ENCODE assay signal across 15 cellular contexts in genomic region chr6:14276066-14276465, GRCh38.
DNase-seq lines count a peak whose midpoint lies in the region; ATAC-seq, FAIRE-seq and TF ChIP-seq lines count a peak whose summit lies in the region.
"Had no signal": no experiment of that assay in that cellular context is flagged by ENCODE, and none has a peak within 500 bp of the region (broad histone marks: within the 10 kb centered on the region; RNA-seq: fewer than 3 reads in every experiment).

No MANE protein-coding gene starts in this region.

- peaks cover 14% of the 10 kb centered on the region for H3K9me3 Mint-ChIP-seq in T-helper 1 cell treated with Interleukin-12 subunit alpha and Interleukin-12 subunit beta and Interleukin-4 antibody, amounts not matched to agents 30 μg/mL and 1 μg/mL, for 36 hours
- H3K9me3 Mint-ChIP-seq in nephron = peaks cover 5% of the 10 kb centered on the region

- H3K27ac Mint-ChIP-seq in T-helper 1 cell treated with Interleukin-12 subunit alpha and Interleukin-12 subunit beta and Interleukin-4 antibody, amounts not matched to agents 30 μg/mL and 1 μg/mL, for 36 hours = peak overlapping the region; percentile 51
- H3K27ac Mint-ChIP-seq in nephron = peak overlapping the region in 2 of 3 experiments; percentile 0 to 32

- DNase-seq in T-helper 1 cell (no peak), MM.1S (no peak), GM12878 (ENCODE audit: low read depth, low spot score) (no peak), AG08395 (ENCODE audit: low spot score) (no peak), omental fat pad (ENCODE audit: low spot score) (no peak)
- DNase-seq: dermis blood vessel endothelial cell; NCI-H2171; pancreas; stimulated activated CD4-positive, alpha-beta T cell treated with anti-CD3 and anti-CD28 coated beads, Interleukin-12 subunit alpha, Interleukin-12 subunit beta, amount 100 ng/mL, for 4 hours; tibial artery had no signal

- no peak for TF ChIP-seq POLR2A in GM12878 (IDR thresholded peaks at IDR 0.05; ENCODE audit: low read depth, low read length)

- in situ Hi-C loops in GM12878 (cut with MboI) = no loop called here

- peaks cover 9% of the 10 kb centered on the region for H3K36me3 Mint-ChIP-seq in T-helper 1 cell treated with Interleukin-12 subunit alpha and Interleukin-12 subunit beta and Interleukin-4 antibody, amounts not matched to agents 30 μg/mL and 1 μg/mL, for 36 hours (ENCODE audit: low read depth)
- no peaks in the 10 kb centered on the region for H3K36me3 Mint-ChIP-seq in nephron (ENCODE audit: low read depth)

- H3K27ac ChIP-seq in MM.1S (ENCODE audit: low read length) = peak overlapping the region; percentile 73; the same call in 1 of the 2 replicates
- H3K27ac ChIP-seq in GM12878 (ENCODE audit: control insufficient read depth, insufficient read depth) = no peak overlapping the region
- H3K27ac ChIP-seq: tibial artery had no signal

- peak overlapping the region; percentile 64; the same call in 1 of the 2 replicates for H2AFZ ChIP-seq in MM.1S (ENCODE audit: low read length)
- H2AFZ ChIP-seq in GM12878 (ENCODE audit: control insufficient read depth, low read depth, low read length) = peak overlapping the region; percentile 49; the same call in 1 of the 2 replicates

- H3K79me2 ChIP-seq in MM.1S (ENCODE audit: low read length) = no peaks in the 10 kb centered on the region
- no peaks in the 10 kb centered on the region for H3K79me2 ChIP-seq in GM12878 (ENCODE audit: control insufficient read depth, insufficient read depth, low read length)

- peak overlapping the region; percentile 2 for H3K4me3 Mint-ChIP-seq in T-helper 1 cell treated with Interleukin-12 subunit alpha and Interleukin-12 subunit beta and Interleukin-4 antibody, amounts not matched to agents 30 μg/mL and 1 μg/mL, for 36 hours
- no peak overlapping the region for H3K4me3 Mint-ChIP-seq in nephron

- no peak for TF ChIP-seq RAD21 in GM12878 (IDR thresholded peaks at IDR 0.05; ENCODE audit: insufficient read depth, low read depth, low read length)

- no peak for FAIRE-seq in GM12878 (lab: Jason Lieb, UNC)
- FAIRE-seq: A204.1, pancreas had no signal

- H3K9me3 ChIP-seq in MM.1S (replicated peaks; ENCODE audit: insufficient read depth, low read length) (no peaks in the 10 kb centered on the region), GM12878 (replicated peaks; ENCODE audit: control insufficient read depth, insufficient read depth, low read length) (peaks cover 4% of the 10 kb centered on the region; the same call in 2 of the 3 replicates)
- H3K9me3 ChIP-seq: pancreas, tibial artery had no signal

- H3K4me2 ChIP-seq in MM.1S (ENCODE audit: low read depth, low read length) = peak overlapping the region; percentile 54; the same call in 1 of the 2 replicates
- H3K4me2 ChIP-seq in GM12878 (ENCODE audit: control insufficient read depth, insufficient read depth) = no peak overlapping the region

- no TSS peak for BruUV-seq in GM12878 (replicated peaks; lab: Mats Ljungman, UMichigan)

- POLR2A ChIA-PET in GM12878 (lab: Charles Lee) = interaction anchor here (1.2 kb wide), 1 partner anchor 20 kb away, joined by 3 read pairs; no protein-coding TSS in a partner anchor

- no peaks in the 10 kb centered on the region for H3K27me3 ChIP-seq in MM.1S (replicated peaks; ENCODE audit: insufficient read depth, low read length)
- no peaks in the 10 kb centered on the region for H3K27me3 ChIP-seq in GM12878 (replicated peaks in 1 of 2; ENCODE audit: control insufficient read depth in 2 of 2, insufficient read depth in 2 of 2, low read length in 1 of 2)
- H3K27me3 ChIP-seq: pancreas, tibial artery had no signal

- ATAC-seq in GM12878 (no peak), HG03095 (IDR thresholded peaks at IDR 0.05; ENCODE audit: unreplicated experiment) (no peak), omental fat pad (ENCODE audit: low FRiP score) (no peak)

- H3K36me3 ChIP-seq in MM.1S (replicated peaks; ENCODE audit: insufficient read depth, low read length) (no peaks in the 10 kb centered on the region), GM12878 (ENCODE audit: control insufficient read depth in 2 of 2, insufficient read depth in 2 of 2, low read length in 1 of 2) (no peaks in the 10 kb centered on the region)
- H3K36me3 ChIP-seq: pancreas, tibial artery had no signal

- no peaks in the 10 kb centered on the region for H3K9me2 ChIP-seq in MM.1S (replicated peaks; ENCODE audit: insufficient read depth, low read length)

- CTCF ChIA-PET in GM12878 (lab: Yijun Ruan, JAX) = no interaction called here

- WGBS in GM12878 (ENCODE audit: insufficient coverage, insufficient replicate concordance, low lambda C conversion rate, missing lambda C conversion rate) = 83% methylated on average over 4 of the region's 4 CpGs

- H4K20me1 ChIP-seq in MM.1S (ENCODE audit: insufficient read depth, low read length) (no peaks in the 10 kb centered on the region), GM12878 (ENCODE audit: control insufficient read depth, insufficient read depth) (no peaks in the 10 kb centered on the region)

- H3K4me1 Mint-ChIP-seq in T-helper 1 cell treated with Interleukin-12 subunit alpha and Interleukin-12 subunit beta and Interleukin-4 antibody, amounts not matched to agents 30 μg/mL and 1 μg/mL, for 36 hours (ENCODE audit: low read depth) = peaks cover 46% of the 10 kb centered on the region
- H3K4me1 Mint-ChIP-seq in nephron = peaks cover 43% of the 10 kb centered on the region

- SMC1A ChIA-PET in GM12878 (lab: Charles Lee; ENCODE audit: uncharacterized antibody, unreplicated experiment) = interaction anchor here (1.0 kb wide), 1 partner anchor 386 kb away, joined by 4 read pairs; no protein-coding TSS in a partner anchor

- TF ChIP-seq CTCF in MM.1S (IDR thresholded peaks at IDR 0.05; ENCODE audit: low read length) (no peak), GM12878 (IDR thresholded peaks at IDR 0.05 in 2 of 3, conservative IDR thresholded peaks at IDR 0.05 in 1 of 3; ENCODE audit: control insufficient read depth in 2 of 3, extremely low read depth in 1 of 3, insufficient read depth in 1 of 3, low read depth in 3 of 3, low read length in 3 of 3) (no peak), nephron (IDR thresholded peaks at IDR 0.05; ENCODE audit: unreplicated experiment in 3 of 3) (no peak), omental fat pad (IDR thresholded peaks at IDR 0.05) (no peak)

- no peaks in the 10 kb centered on the region for H3K27me3 Mint-ChIP-seq in T-helper 1 cell treated with Interleukin-12 subunit alpha and Interleukin-12 subunit beta and Interleukin-4 antibody, amounts not matched to agents 30 μg/mL and 1 μg/mL, for 36 hours (ENCODE audit: low read depth)
- H3K27me3 Mint-ChIP-seq in nephron (ENCODE audit: low read depth) = peaks cover 18% of the 10 kb centered on the region

- H3F3A ChIP-seq in MM.1S (ENCODE audit: insufficient read depth, low read length) = peaks cover 10% of the 10 kb centered on the region; the same call in 1 of the 2 replicates

- no peak for TF ChIP-seq EP300 in GM12878 (IDR thresholded peaks at IDR 0.05; ENCODE audit: borderline replicate concordance in 1 of 2, control insufficient read depth in 1 of 2, low read depth in 2 of 2, low read length in 2 of 2)

- intact Hi-C loops in GM12878 (cut with micrococcal nuclease; ENCODE audit: unreplicated experiment) = no loop called here

- H3K9ac ChIP-seq in MM.1S (ENCODE audit: low read length) (no peak overlapping the region), GM12878 (ENCODE audit: control insufficient read depth, insufficient read depth, low read length) (no peak overlapping the region)

- H3K4me3 ChIP-seq in MM.1S (ENCODE audit: low read length) (no peak overlapping the region), GM12878 (no peak overlapping the region)
- H3K4me3 ChIP-seq: lung, pancreas, tibial artery had no signal

- RAD21 ChIA-PET in GM12878 (lab: Charles Lee; ENCODE audit: unreplicated experiment) = interaction anchor here (1.0 to 1.5 kb wide), 4 partner anchors 10 to 256 kb away, joined by 3 to 5 read pairs (median 4); no protein-coding TSS in a partner anchor

- H3K4me1 ChIP-seq in MM.1S (ENCODE audit: low read length) = peaks cover 30% of the 10 kb centered on the region
- peaks cover 19% of the 10 kb centered on the region for H3K4me1 ChIP-seq in GM12878 (ENCODE audit: control insufficient read depth, insufficient read depth, low read length)
- H3K4me1 ChIP-seq: pancreas had no signal

TF ChIP-seq in GM12878, 131 proteins besides CTCF, POLR2A, EP300 and RAD21 (continues in another document):
- TF ChIP-seq TCF12 (IDR thresholded peaks at IDR 0.05; ENCODE audit: low read depth, low read length) (no peak), LARP7 (IDR thresholded peaks at IDR 0.05) (no peak), NFXL1 (IDR thresholded peaks at IDR 0.05; ENCODE audit: borderline replicate concordance) (no peak), EED (IDR thresholded peaks at IDR 0.05; ENCODE audit: low read depth) (no peak), STAT1 (conservative IDR thresholded peaks at IDR 0.05) (no peak), CBX5 (IDR thresholded peaks at IDR 0.05; ENCODE audit: low read depth) (no peak)
- TF ChIP-seq, protein P1, sequence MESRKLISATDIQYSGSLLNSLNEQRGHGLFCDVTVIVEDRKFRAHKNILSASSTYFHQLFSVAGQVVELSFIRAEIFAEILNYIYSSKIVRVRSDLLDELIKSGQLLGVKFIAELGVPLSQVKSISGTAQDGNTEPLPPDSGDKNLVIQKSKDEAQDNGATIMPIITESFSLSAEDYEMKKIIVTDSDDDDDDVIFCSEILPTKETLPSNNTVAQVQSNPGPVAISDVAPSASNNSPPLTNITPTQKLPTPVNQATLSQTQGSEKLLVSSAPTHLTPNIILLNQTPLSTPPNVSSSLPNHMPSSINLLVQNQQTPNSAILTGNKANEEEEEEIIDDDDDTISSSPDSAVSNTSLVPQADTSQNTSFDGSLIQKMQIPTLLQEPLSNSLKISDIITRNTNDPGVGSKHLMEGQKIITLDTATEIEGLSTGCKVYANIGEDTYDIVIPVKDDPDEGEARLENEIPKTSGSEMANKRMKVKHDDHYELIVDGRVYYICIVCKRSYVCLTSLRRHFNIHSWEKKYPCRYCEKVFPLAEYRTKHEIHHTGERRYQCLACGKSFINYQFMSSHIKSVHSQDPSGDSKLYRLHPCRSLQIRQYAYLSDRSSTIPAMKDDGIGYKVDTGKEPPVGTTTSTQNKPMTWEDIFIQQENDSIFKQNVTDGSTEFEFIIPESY (IDR thresholded peaks at IDR 0.05) = no peak
- TF ChIP-seq, protein P2, sequence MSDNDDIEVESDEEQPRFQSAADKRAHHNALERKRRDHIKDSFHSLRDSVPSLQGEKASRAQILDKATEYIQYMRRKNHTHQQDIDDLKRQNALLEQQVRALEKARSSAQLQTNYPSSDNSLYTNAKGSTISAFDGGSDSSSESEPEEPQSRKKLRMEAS (IDR thresholded peaks at IDR 0.05; ENCODE audit: low read depth, low read length) = no peak
- TF ChIP-seq, protein P3, sequence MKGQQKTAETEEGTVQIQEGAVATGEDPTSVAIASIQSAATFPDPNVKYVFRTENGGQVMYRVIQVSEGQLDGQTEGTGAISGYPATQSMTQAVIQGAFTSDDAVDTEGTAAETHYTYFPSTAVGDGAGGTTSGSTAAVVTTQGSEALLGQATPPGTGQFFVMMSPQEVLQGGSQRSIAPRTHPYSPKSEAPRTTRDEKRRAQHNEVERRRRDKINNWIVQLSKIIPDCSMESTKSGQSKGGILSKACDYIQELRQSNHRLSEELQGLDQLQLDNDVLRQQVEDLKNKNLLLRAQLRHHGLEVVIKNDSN (IDR thresholded peaks at IDR 0.05; ENCODE audit: borderline replicate concordance, extremely low read length, insufficient read depth, low read depth, low read length) = no peak
